25 cellular contexts compared by ENCODE assay signal in the genomic region with DNA sequence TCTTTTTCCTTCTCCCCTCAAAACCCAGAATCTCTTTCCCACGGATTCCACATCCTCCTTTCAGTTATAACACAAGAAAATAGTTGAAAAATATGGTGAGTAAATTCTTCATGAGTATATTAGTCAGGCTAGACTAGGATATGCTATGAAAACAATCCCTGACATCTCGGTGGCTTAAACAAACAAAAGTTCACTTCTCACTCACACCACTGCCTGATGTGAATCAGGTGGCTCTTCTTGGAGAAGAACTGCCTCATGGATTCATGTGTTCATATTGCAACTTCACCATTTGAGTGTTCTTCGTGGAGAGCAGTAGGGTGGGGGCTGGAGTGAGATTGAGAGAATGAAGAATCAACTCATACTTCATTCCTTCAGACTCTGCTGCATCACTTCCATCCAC.
DNase-seq lines count a peak whose midpoint lies in the region; FAIRE-seq and TF ChIP-seq lines count a peak whose summit lies in the region.
"Had no signal": no experiment of that assay in that cellular context is flagged by ENCODE, and none has a peak within 500 bp of the region (broad histone marks: within the 10 kb centered on the region; RNA-seq: fewer than 3 reads in every experiment).

No MANE protein-coding gene starts in this region.

- H3K36me3 ChIP-seq in mammary epithelial cell (ENCODE audit: insufficient read depth, low read length) (no peaks in the 10 kb centered on the region), astrocyte (ENCODE audit: insufficient read depth, low read length) (no peaks in the 10 kb centered on the region), tibial nerve (no peaks in the 10 kb centered on the region)
- H3K36me3 ChIP-seq: right atrium auricular region had no signal

- TF ChIP-seq POLR2A in tibial nerve (IDR thresholded peaks at IDR 0.05) (no peak), lower leg skin (IDR thresholded peaks at IDR 0.05) (no peak)

- CTCF ChIA-PET in MCF 10A (lab: Yijun Ruan, JAX) (no interaction called here), mammary epithelial cell (lab: Charles Lee; ENCODE audit: low non-redundant PET) (no interaction called here)

- DNase-seq in MCF 10A (ENCODE audit: unreplicated experiment) (peak; percentile 23), mammary epithelial cell (no peak), astrocyte (ENCODE audit: low read depth) (peak; percentile 51), hepatic stellate cell (ENCODE audit: low spot score) (peak; percentile 44), AG08396 (ENCODE audit: low spot score) (no peak), tibial nerve (ENCODE audit: low spot score in 2 of 2) (no peak), lower leg skin (ENCODE audit: low spot score in 2 of 2) (no peak)
- DNase-seq: activated CD4-positive, CD25-positive, alpha-beta regulatory T cell treated with anti-CD3 and anti-CD28 coated beads, Interleukin-2, amount 50 U/mL, for 72 hours; activated CD8-positive, alpha-beta T cell treated with anti-CD3 and anti-CD28 coated beads, Interleukin-2, amount 10 ng/mL, durations not matched to agents 7 days and 5 days; CD8-positive, alpha-beta T cell; foreskin keratinocyte; NCI-H1417 treated with DMSO at 0.1 percent for 48 hours; NCI-H2081; NCI-H2227 treated with DMSO at 0.1 percent for 48 hours; NCI-H69; nephron progenitor cell; Right ventricle myocardium superior; small intestine; stimulated activated naive CD4-positive, alpha-beta T cell; testis had no signal

- no peak overlapping the region for H3K4me3 Mint-ChIP-seq in MCF 10A (ENCODE audit: unreplicated experiment)
- H3K4me3 Mint-ChIP-seq in astrocyte (ENCODE audit: unreplicated experiment), result no peak overlapping the region
- H3K4me3 Mint-ChIP-seq: activated CD8-positive, alpha-beta T cell treated with anti-CD3 and anti-CD28 coated beads, Interleukin-2, amount 10 ng/mL, durations not matched to agents 7 days and 5 days; B cell; CD8-positive, alpha-beta T cell; dendritic cell treated with granulocyte-macrophage colony-stimulating factor and Interleukin-4, amounts not matched to agents 40 ng/mL and 50 ng/mL, for 4 days; memory B cell; nephron progenitor cell had no signal

- FAIRE-seq in astrocyte (lab: Jason Lieb, UNC), result peak; percentile 89
- FAIRE-seq: small intestine had no signal

- H3K27ac ChIP-seq in mammary epithelial cell (ENCODE audit: insufficient read depth, low read depth, low read length), result no peak overlapping the region
- H3K27ac ChIP-seq in astrocyte (ENCODE audit: low read depth, low read length), result no peak overlapping the region
- H3K27ac ChIP-seq in tibial nerve, result no peak overlapping the region
- H3K27ac ChIP-seq: foreskin keratinocyte, right atrium auricular region, testis had no signal

- H3K36me3 Mint-ChIP-seq in MCF 10A (ENCODE audit: insufficient read depth, unreplicated experiment), result no peaks in the 10 kb centered on the region
- H3K36me3 Mint-ChIP-seq in astrocyte (ENCODE audit: low read depth, unreplicated experiment), result no peaks in the 10 kb centered on the region
- H3K36me3 Mint-ChIP-seq: activated naive CD4-positive, alpha-beta T cell treated with anti-CD3 and anti-CD28 coated beads, Interleukin-2, amount 50 U/mL, for 72 hours; CD8-positive, alpha-beta T cell; memory B cell had no signal

- H3K79me2 ChIP-seq in mammary epithelial cell (ENCODE audit: insufficient read depth, low read length), result no peaks in the 10 kb centered on the region
- H3K79me2 ChIP-seq in astrocyte (ENCODE audit: insufficient read depth, low read length), result no peaks in the 10 kb centered on the region

- dilution Hi-C loops in mammary epithelial cell (cut with HindIII; ENCODE audit: low sequenced_read_pairs), result no loop called here

- POLR2A ChIA-PET in MCF 10A (lab: Yijun Ruan, JAX), result no interaction called here

- H3K27me3 Mint-ChIP-seq in MCF 10A (ENCODE audit: insufficient read depth, unreplicated experiment), result no peaks in the 10 kb centered on the region
- no peaks in the 10 kb centered on the region for H3K27me3 Mint-ChIP-seq in astrocyte (ENCODE audit: low read depth, unreplicated experiment)
- H3K27me3 Mint-ChIP-seq: B cell; dendritic cell treated with granulocyte-macrophage colony-stimulating factor and Interleukin-4, amounts not matched to agents 40 ng/mL and 50 ng/mL, for 4 days; memory B cell had no signal

- BruUV-seq in MCF 10A (replicated peaks; lab: Mats Ljungman, UMichigan), result no TSS peak
- no TSS peak for BruUV-seq in mammary epithelial cell (replicated peaks; lab: Mats Ljungman, UMichigan)

- intact Hi-C loops in MCF 10A (cut with micrococcal nuclease) (no loop called here), mammary epithelial cell (cut with micrococcal nuclease) (no loop called here), lower leg skin (cut with DNase I; ENCODE audit: low total_unique reads) (no loop called here)

- no peaks in the 10 kb centered on the region for H3K4me1 ChIP-seq in mammary epithelial cell (ENCODE audit: insufficient read depth, low read length)
- H3K4me1 ChIP-seq in astrocyte (ENCODE audit: insufficient read depth, low read length), result no peaks in the 10 kb centered on the region
- H3K4me1 ChIP-seq in tibial nerve, result no peaks in the 10 kb centered on the region
- H3K4me1 ChIP-seq: foreskin keratinocyte, right atrium auricular region, testis had no signal

- H4K20me1 ChIP-seq in mammary epithelial cell (ENCODE audit: insufficient read depth, low read length) (peaks cover 2% of the 10 kb centered on the region), astrocyte (ENCODE audit: insufficient read depth, low read length) (no peaks in the 10 kb centered on the region)

- TF ChIP-seq EP300 in tibial nerve (IDR thresholded peaks at IDR 0.05), result no peak

- H3K9me3 ChIP-seq in mammary epithelial cell (replicated peaks; ENCODE audit: insufficient read depth, low read length), result no peaks in the 10 kb centered on the region
- no peaks in the 10 kb centered on the region for H3K9me3 ChIP-seq in astrocyte (ENCODE audit: insufficient read depth, low read depth, low read length)
- H3K9me3 ChIP-seq in tibial nerve, result no peaks in the 10 kb centered on the region
- H3K9me3 ChIP-seq: right atrium auricular region, testis had no signal

- in situ Hi-C loops in mammary epithelial cell (cut with MboI; ENCODE audit: low sequenced_read_pairs in 2 of 2), result no loop called here

- no peak overlapping the region for H3K9ac ChIP-seq in mammary epithelial cell (ENCODE audit: insufficient read depth, low read length)
- H3K9ac ChIP-seq in astrocyte (ENCODE audit: low read length), result no peak overlapping the region

- no peak overlapping the region for H3K4me2 ChIP-seq in mammary epithelial cell (ENCODE audit: insufficient read depth, low read depth, low read length)
- peak overlapping the region; percentile 1 for H3K4me2 ChIP-seq in astrocyte (ENCODE audit: low read length)

- no peaks in the 10 kb centered on the region for H3K4me1 Mint-ChIP-seq in MCF 10A (ENCODE audit: insufficient read depth, unreplicated experiment)
- peaks cover 2% of the 10 kb centered on the region for H3K4me1 Mint-ChIP-seq in astrocyte (ENCODE audit: low read depth, unreplicated experiment)
- H3K4me1 Mint-ChIP-seq: B cell, memory B cell, nephron progenitor cell had no signal

- no peak overlapping the region for H3K4me3 ChIP-seq in mammary epithelial cell (replicated peaks in 1 of 3; ENCODE audit: insufficient read depth in 1 of 3, low read depth in 2 of 3, low read length in 3 of 3)
- no peak overlapping the region for H3K4me3 ChIP-seq in astrocyte (ENCODE audit: insufficient read depth, low read depth, low read length)
- no peak overlapping the region for H3K4me3 ChIP-seq in tibial nerve
- no peak overlapping the region for H3K4me3 ChIP-seq in lower leg skin (ENCODE audit: low read depth, poor library complexity, severe bottlenecking)
- H3K4me3 ChIP-seq: right atrium auricular region, testis had no signal

- H2AFZ ChIP-seq in mammary epithelial cell (ENCODE audit: low read depth, low read length), result no peak overlapping the region
- no peak overlapping the region for H2AFZ ChIP-seq in astrocyte (ENCODE audit: low read depth, low read length)

- no peaks in the 10 kb centered on the region for H3K9me3 Mint-ChIP-seq in MCF 10A (ENCODE audit: unreplicated experiment)
- no peaks in the 10 kb centered on the region for H3K9me3 Mint-ChIP-seq in astrocyte (ENCODE audit: unreplicated experiment)
- H3K9me3 Mint-ChIP-seq: activated naive CD4-positive, alpha-beta T cell treated with anti-CD3 and anti-CD28 coated beads, Interleukin-2, amount 50 U/mL, for 72 hours; CD8-positive, alpha-beta T cell; dendritic cell treated with granulocyte-macrophage colony-stimulating factor and Interleukin-4, amounts not matched to agents 40 ng/mL and 50 ng/mL, for 4 days; memory B cell; nephron progenitor cell had no signal

- TF ChIP-seq CTCF in MCF 10A (IDR thresholded peaks at IDR 0.05; ENCODE audit: unreplicated experiment), result no peak
- no peak for TF ChIP-seq CTCF in mammary epithelial cell (conservative IDR thresholded peaks at IDR 0.05 in 1 of 2, IDR thresholded peaks at IDR 0.05 in 1 of 2; ENCODE audit: extremely low read depth in 1 of 2, insufficient read depth in 1 of 2, low read depth in 1 of 2, low read length in 2 of 2)
- TF ChIP-seq CTCF in astrocyte (IDR thresholded peaks at IDR 0.05; ENCODE audit: insufficient read depth, low read depth, low read length), result no peak
- TF ChIP-seq CTCF in tibial nerve (IDR thresholded peaks at IDR 0.05), result no peak
- TF ChIP-seq CTCF in lower leg skin (IDR thresholded peaks at IDR 0.05), result no peak

- H3K27me3 ChIP-seq in mammary epithelial cell (ENCODE audit: insufficient read depth, low read length), result no peaks in the 10 kb centered on the region
- H3K27me3 ChIP-seq in astrocyte (ENCODE audit: insufficient read depth, low read length), result no peaks in the 10 kb centered on the region
- no peaks in the 10 kb centered on the region for H3K27me3 ChIP-seq in tibial nerve
- H3K27me3 ChIP-seq: foreskin keratinocyte, right atrium auricular region, testis had no signal

- H3K27ac Mint-ChIP-seq in MCF 10A (ENCODE audit: low read depth, unreplicated experiment) (no peak overlapping the region), astrocyte (ENCODE audit: unreplicated experiment) (no peak overlapping the region)
- H3K27ac Mint-ChIP-seq: activated CD8-positive, alpha-beta T cell treated with anti-CD3 and anti-CD28 coated beads, Interleukin-2, amount 10 ng/mL, durations not matched to agents 7 days and 5 days; activated naive CD4-positive, alpha-beta T cell treated with anti-CD3 and anti-CD28 coated beads, Interleukin-2, amount 50 U/mL, for 72 hours; B cell; CD8-positive, alpha-beta T cell; dendritic cell treated with granulocyte-macrophage colony-stimulating factor and Interleukin-4, amounts not matched to agents 40 ng/mL and 50 ng/mL, for 4 days; memory B cell; nephron progenitor cell had no signal

- WGBS in mammary epithelial cell (ENCODE audit: low coverage, missing lambda C conversion rate), result 59% methylated on average over 3 of the region's 3 CpGs
- 64 to 65% methylated on average over 3 of the region's 3 CpGs for WGBS in tibial nerve, 2 donors
- 73 to 75% methylated on average over 3 of the region's 3 CpGs for WGBS in lower leg skin, 2 donors

Comparison
In these comparisons a context has a peak if more than half of its experiments do, and no peak if none do; other contexts are left out.
1. DNase-seq: peak in MCF 10A (single experiment), astrocyte (single experiment) and hepatic stellate cell (single experiment); none in mammary epithelial cell (single experiment), AG08396 (single experiment), tibial nerve (0 of 2) and lower leg skin (0 of 2).